1 cellular context compared by ENCODE assay signal in genomic region chr15:65312400-65312916, GRCh38.
TF ChIP-seq lines count a peak whose summit lies in the region.

No MANE protein-coding gene starts in this region.

TF ChIP-seq in HepG2, 621 proteins besides CTCF, POLR2A, EP300 and RAD21 (continued from another document and continues in another):
- TF ChIP-seq FOXO4 (CRISPR knock-in tag; conservative IDR thresholded peaks at IDR 0.05) (no peak), MAFF (IDR thresholded peaks at IDR 0.05; ENCODE audit: low read depth, low read length) (no peak), ZNF549 (CRISPR knock-in tag; IDR thresholded peaks at IDR 0.05) (no peak), TCF7 (IDR thresholded peaks at IDR 0.05; ENCODE audit: low read depth) (peak; percentile 92), HOXD1 (CRISPR knock-in tag; IDR thresholded peaks at IDR 0.05) (no peak), DDIT3 (CRISPR knock-in tag; IDR thresholded peaks at IDR 0.05) (no peak), ZMAT5 (CRISPR knock-in tag; IDR thresholded peaks at IDR 0.05; ENCODE audit: borderline replicate concordance, low read depth) (no peak), KLF9 (CRISPR knock-in tag; IDR thresholded peaks at IDR 0.05; ENCODE audit: low read depth) (no peak), FOXK2 (IDR thresholded peaks at IDR 0.05) (no peak), AHR (CRISPR knock-in tag; IDR thresholded peaks at IDR 0.05) (no peak), ZBTB8A (CRISPR knock-in tag; IDR thresholded peaks at IDR 0.05; ENCODE audit: borderline replicate concordance, low read depth) (no peak), ZNF44 (CRISPR knock-in tag; IDR thresholded peaks at IDR 0.05) (no peak), SMC3 (IDR thresholded peaks at IDR 0.05; ENCODE audit: low read length) (no peak), PRMT3 (CRISPR knock-in tag; IDR thresholded peaks at IDR 0.05; ENCODE audit: borderline replicate concordance, low read depth) (no peak), THAP11 (CRISPR knock-in tag; IDR thresholded peaks at IDR 0.05) (peak; percentile 41; the same call in 1 of the 2 replicates), RFXAP (CRISPR knock-in tag; IDR thresholded peaks at IDR 0.05; ENCODE audit: borderline replicate concordance) (0 out of 2 replicates have a peak, but pooled peaks have one; percentile 19), ZNF564 (CRISPR knock-in tag; IDR thresholded peaks at IDR 0.05) (no peak), TBL1XR1 (IDR thresholded peaks at IDR 0.05; ENCODE audit: borderline replicate concordance, low read length, partially characterized antibody) (peak; percentile 98), ZNF674 (CRISPR knock-in tag; IDR thresholded peaks at IDR 0.05; ENCODE audit: low read depth) (no peak), ATAD3A (CRISPR knock-in tag; IDR thresholded peaks at IDR 0.05) (no peak), ZBTB20 (CRISPR knock-in tag; IDR thresholded peaks at IDR 0.05; ENCODE audit: borderline replicate concordance, low read depth) (no peak), ZC3H4 (CRISPR knock-in tag; IDR thresholded peaks at IDR 0.05; ENCODE audit: borderline replicate concordance) (no peak), ZNF256 (CRISPR knock-in tag; conservative IDR thresholded peaks at IDR 0.05) (no peak), KLF6 (CRISPR knock-in tag; IDR thresholded peaks at IDR 0.05) (no peak), CSRNP2 (CRISPR knock-in tag; conservative IDR thresholded peaks at IDR 0.05; ENCODE audit: low read depth) (no peak), ZNF672 (CRISPR knock-in tag; IDR thresholded peaks at IDR 0.05) (no peak), IRF2 (CRISPR knock-in tag; IDR thresholded peaks at IDR 0.05) (no peak), RBAK (CRISPR knock-in tag; IDR thresholded peaks at IDR 0.05) (no peak), CREBL2 (CRISPR knock-in tag; IDR thresholded peaks at IDR 0.05; ENCODE audit: borderline replicate concordance) (no peak), CBX2 (IDR thresholded peaks at IDR 0.05; ENCODE audit: low read depth, low read length) (no peak), CBX2 (CRISPR knock-in tag; IDR thresholded peaks at IDR 0.05; ENCODE audit: low read depth) (no peak), ZNF275 (CRISPR knock-in tag; IDR thresholded peaks at IDR 0.05; ENCODE audit: borderline replicate concordance) (no peak; the same call in 1 of the 2 replicates), E2F1 (CRISPR knock-in tag; IDR thresholded peaks at IDR 0.05) (no peak), SCMH1 (CRISPR knock-in tag; IDR thresholded peaks at IDR 0.05; ENCODE audit: borderline replicate concordance) (no peak), ZNF530 (CRISPR knock-in tag; IDR thresholded peaks at IDR 0.05; ENCODE audit: low read depth) (no peak), BORCS8-MEF2B (CRISPR knock-in tag; IDR thresholded peaks at IDR 0.05) (no peak), ARNTL (CRISPR knock-in tag; IDR thresholded peaks at IDR 0.05) (0 out of 2 replicates have a peak, but pooled peaks have one; percentile 27), TP53 (CRISPR knock-in tag; conservative IDR thresholded peaks at IDR 0.05) (no peak), RERE (CRISPR knock-in tag; IDR thresholded peaks at IDR 0.05; ENCODE audit: low read depth) (no peak), CREB3 (CRISPR knock-in tag; IDR thresholded peaks at IDR 0.05) (no peak), NFAT5 (CRISPR knock-in tag; IDR thresholded peaks at IDR 0.05) (no peak)
